9 cellular contexts compared by ENCODE assay signal in genomic region chr20:1503564-1504227, GRCh38. TPM values are rescaled to one million over a fixed set of nuclear protein-coding genes. Genes with fewer than 3 reads are reported as not detected.
A peak's percentile ranks its signal among the peaks of the same experiment; 100 is the strongest.
DNase-seq lines count a peak whose midpoint lies in the region; ATAC-seq and TF ChIP-seq lines count a peak whose summit lies in the region.
"Had no signal": no experiment of that assay in that cellular context is flagged by ENCODE, and none has a peak within 500 bp of the region (broad histone marks: within the 10 kb centered on the region; RNA-seq: fewer than 3 reads in every experiment).

No MANE protein-coding gene starts in this region.

- POLR2A ChIA-PET in CD8-positive, alpha-beta T cell (lab: Charles Lee): no interaction called here

- no peak overlapping the region for H3K4me3 Mint-ChIP-seq in CD8-positive, alpha-beta T cell
- H3K4me3 Mint-ChIP-seq: activated naive CD4-positive, alpha-beta T cell treated with anti-CD3 and anti-CD28 coated beads, Interleukin-2, amount 50 U/mL, for 24 hours had no signal

- H3K9ac ChIP-seq in liver (ENCODE audit: low read depth in 1 of 2, low read length in 2 of 2): no peak overlapping the region

- H3K36me3 Mint-ChIP-seq in CD8-positive, alpha-beta T cell: no peaks in the 10 kb centered on the region
- H3K36me3 Mint-ChIP-seq: activated naive CD4-positive, alpha-beta T cell treated with anti-CD3 and anti-CD28 coated beads, Interleukin-2, amount 50 U/mL, for 24 hours had no signal

- H3K4me3 ChIP-seq in CD8-positive, alpha-beta T cell (ENCODE audit: low read depth, low read length): no peak overlapping the region
- no peak overlapping the region for H3K4me3 ChIP-seq in coronary artery
- H3K4me3 ChIP-seq in liver (ENCODE audit: low read depth in 1 of 3, low read length in 3 of 3): no peak overlapping the region

- 2% methylated on average over 8 of the region's 8 CpGs for WGBS in liver

- CTCF ChIA-PET in CD8-positive, alpha-beta T cell (lab: Charles Lee): interaction anchor here (0.6 to 3.8 kb wide), 40 partner anchors 8 to 403 kb away, joined by 3 to 31 read pairs (median 4); partner anchors contain the start of genes NSFL1C and SIRPB2

- no peak overlapping the region for H3K27ac Mint-ChIP-seq in CD8-positive, alpha-beta T cell
- H3K27ac Mint-ChIP-seq: activated naive CD4-positive, alpha-beta T cell treated with anti-CD3 and anti-CD28 coated beads, Interleukin-2, amount 50 U/mL, for 24 hours had no signal

- no peaks in the 10 kb centered on the region for H3K36me3 ChIP-seq in CD8-positive, alpha-beta T cell (ENCODE audit: insufficient read depth, low read length)
- no peaks in the 10 kb centered on the region for H3K36me3 ChIP-seq in liver (ENCODE audit: control insufficient read depth in 4 of 4, insufficient read depth in 3 of 4, low read depth in 1 of 4, low read length in 3 of 4)

- H3K4me1 Mint-ChIP-seq in CD8-positive, alpha-beta T cell (ENCODE audit: low read depth): peaks cover 5% of the 10 kb centered on the region

- H3K9me3 Mint-ChIP-seq in CD8-positive, alpha-beta T cell: peaks cover 3% of the 10 kb centered on the region

- no peak overlapping the region for H3K27ac ChIP-seq in CD8-positive, alpha-beta T cell (ENCODE audit: low read depth, low read length)
- H3K27ac ChIP-seq in coronary artery (no peak overlapping the region), liver (ENCODE audit: low read depth in 1 of 2, low read length in 2 of 2) (no peak overlapping the region)

- TF ChIP-seq RAD21 in liver (IDR thresholded peaks at IDR 0.05): peak; percentile 97 to 99

- no peaks in the 10 kb centered on the region for H3K9me3 ChIP-seq in CD8-positive, alpha-beta T cell (ENCODE audit: low read length)
- H3K9me3 ChIP-seq in liver (ENCODE audit: control insufficient read depth in 4 of 4, low read length in 3 of 4): no peaks in the 10 kb centered on the region

- peaks cover 30% of the 10 kb centered on the region for H3K27me3 Mint-ChIP-seq in CD8-positive, alpha-beta T cell (ENCODE audit: low read depth)

- intact Hi-C loops in CD8-positive, alpha-beta T cell (cut with DNase I, micrococcal nuclease): loop anchor here (1.0 kb wide), 3 partner anchors 36 to 190 kb away; partner anchors contain the start of gene NSFL1C (in 1 of the 2)

- H3K27me3 ChIP-seq in CD8-positive, alpha-beta T cell (ENCODE audit: insufficient read depth, low read length): no peaks in the 10 kb centered on the region
- H3K27me3 ChIP-seq in liver (ENCODE audit: control insufficient read depth in 4 of 4, insufficient read depth in 4 of 4, low read length in 3 of 4): peaks cover 0 to 3% (median 1%) of the 10 kb centered on the region in 4 donors

- TF ChIP-seq CTCF in CD8-positive, alpha-beta T cell (IDR thresholded peaks at IDR 0.05): peak; percentile 99
- TF ChIP-seq CTCF in coronary artery (IDR thresholded peaks at IDR 0.05) (no peak), liver (IDR thresholded peaks at IDR 0.05; ENCODE audit: low read depth, low read length, missing input control) (peak; percentile 99)

- peak; percentile 100 for ATAC-seq in CD8-positive, alpha-beta T cell
- ATAC-seq in GM19455 (IDR thresholded peaks at IDR 0.05; ENCODE audit: unreplicated experiment) (peak; percentile 72), HG03520 (IDR thresholded peaks at IDR 0.05; ENCODE audit: unreplicated experiment) (peak; percentile 95)

- DNase-seq in CD8-positive, alpha-beta T cell: peak; percentile 54 to 80 (median 71)
- DNase-seq in NCI-H524 treated with DMSO at 0.1 percent for 48 hours (lab: John Stamatoyannopoulos, UW) (peak; percentile 88), coronary artery (ENCODE audit: low spot score) (peak; percentile 67)
- peak; percentile 69 to 75 for DNase-seq in activated CD4-positive, alpha-beta T cell treated with anti-CD3 and anti-CD28 coated beads for 4 hours
- DNase-seq in stimulated activated CD8-positive, alpha-beta memory T cell treated with anti-CD3 and anti-CD28 coated beads, Interleukin-12 subunit alpha, Interleukin-12 subunit beta, amount 100 ng/mL, for 24 hours (ENCODE audit: extremely low read depth): peak; percentile 42

- H3K4me1 ChIP-seq in CD8-positive, alpha-beta T cell (ENCODE audit: insufficient read depth, low read length): peaks cover 3% of the 10 kb centered on the region
- no peaks in the 10 kb centered on the region for H3K4me1 ChIP-seq in liver (ENCODE audit: control insufficient read depth in 4 of 4, insufficient read depth in 4 of 4, low read length in 3 of 4)

TF ChIP-seq in liver, 16 proteins besides CTCF, POLR2A, EP300 and RAD21:
- TF ChIP-seq SP1 (IDR thresholded peaks at IDR 0.05): peak; percentile 36
- TF ChIP-seq REST (IDR thresholded peaks at IDR 0.05): no peak
- TF ChIP-seq RXRA (IDR thresholded peaks at IDR 0.05): peak; percentile 8 to 29
- TF ChIP-seq MAX (IDR thresholded peaks at IDR 0.05): peak; percentile 32
- TF ChIP-seq JUND (IDR thresholded peaks at IDR 0.05): no peak
- peak in 1 of 2 donors; percentile 46 for TF ChIP-seq GABPA (IDR thresholded peaks at IDR 0.05 in 1 of 2, conservative IDR thresholded peaks at IDR 0.05 in 1 of 2)
- peak; percentile 32 for TF ChIP-seq YY1 (IDR thresholded peaks at IDR 0.05)
- TF ChIP-seq ZBTB33 (IDR thresholded peaks at IDR 0.05): no peak
- peak; percentile 23 for TF ChIP-seq FOXA2 (IDR thresholded peaks at IDR 0.05)
- TF ChIP-seq ATF3 (IDR thresholded peaks at IDR 0.05): peak; percentile 10
- TF ChIP-seq NR2F2 (IDR thresholded peaks at IDR 0.05): no peak
- TF ChIP-seq HNF4G (IDR thresholded peaks at IDR 0.05): no peak
- no peak for TF ChIP-seq EGR1 (IDR thresholded peaks at IDR 0.05; ENCODE audit: low read depth in 2 of 2)
- TF ChIP-seq FOXA1 (IDR thresholded peaks at IDR 0.05): no peak
- TF ChIP-seq TAF1 (conservative IDR thresholded peaks at IDR 0.05): no peak
- no peak for TF ChIP-seq HNF4A (conservative IDR thresholded peaks at IDR 0.05)

RNA-seq across cellular contexts. Expression of gene SIRPB2, which starts 12.5 kb away (rescaled TPM):
- not detected for total RNA-seq in CD8-positive, alpha-beta T cell
- total RNA-seq in liver: 1 to 10 TPM; 2.8 to 4.4 TPM
- 1 to 10 TPM in 1 of 2 donors, under 1 TPM in 1; 0.99 to 1.5 TPM for polyA plus RNA-seq in liver

RNA-seq across cellular contexts. Expression of gene NSFL1C, which starts 37.0 kb away (rescaled TPM):
- total RNA-seq in CD8-positive, alpha-beta T cell: 10 to 100 TPM; 66.0 to 70.5 TPM
- total RNA-seq in liver: 10 to 100 TPM; 13.7 to 32.5 TPM
- 10 to 100 TPM; 36.9 to 49.0 TPM for polyA plus RNA-seq in liver

RNA-seq across cellular contexts. Expression of gene SIRPD, which starts 53.8 kb away (rescaled TPM):
- not detected for total RNA-seq in CD8-positive, alpha-beta T cell
- 1 to 10 TPM in 1 of 2 donors, not detected in 1; 1.1 TPM for total RNA-seq in liver
- not detected for polyA plus RNA-seq in liver
